Comparison of ENCODE assay signal across 1 cellular context in the genomic region with DNA sequence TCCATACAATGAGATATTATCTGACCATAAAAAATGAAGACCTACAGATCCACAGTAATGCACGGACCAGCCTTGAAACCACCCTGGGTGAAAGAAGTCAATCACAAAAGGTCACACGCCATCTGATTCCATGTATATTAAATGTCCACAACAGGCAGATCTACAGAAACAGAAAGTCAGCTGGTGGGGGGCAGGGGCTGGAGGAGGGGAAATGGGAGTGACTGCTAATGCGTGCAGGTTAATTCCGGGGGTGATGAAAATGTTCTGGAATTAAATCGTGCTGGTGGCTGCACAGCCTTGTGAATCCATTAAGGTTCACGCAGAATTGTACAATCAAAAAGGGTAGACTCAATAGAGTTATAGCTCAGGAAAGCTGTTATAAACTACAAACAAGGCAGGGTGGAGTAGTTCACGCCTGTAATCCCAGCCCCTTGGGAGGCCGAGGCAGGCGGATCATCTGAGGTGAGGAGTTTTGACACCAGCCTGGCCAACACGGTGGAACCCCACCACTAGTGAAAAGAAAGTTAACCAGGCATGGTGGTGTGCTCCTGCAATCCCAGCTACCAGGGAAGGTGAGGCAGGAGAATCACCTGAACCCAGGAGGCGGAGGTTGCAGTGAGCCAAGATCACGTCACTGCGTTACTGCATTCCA.
TF ChIP-seq lines count a peak whose summit lies in the region.

No MANE protein-coding gene starts in this region.

TF ChIP-seq in IMR-90, 13 proteins besides CTCF, POLR2A, EP300 and RAD21:
- TF ChIP-seq, protein P1, sequence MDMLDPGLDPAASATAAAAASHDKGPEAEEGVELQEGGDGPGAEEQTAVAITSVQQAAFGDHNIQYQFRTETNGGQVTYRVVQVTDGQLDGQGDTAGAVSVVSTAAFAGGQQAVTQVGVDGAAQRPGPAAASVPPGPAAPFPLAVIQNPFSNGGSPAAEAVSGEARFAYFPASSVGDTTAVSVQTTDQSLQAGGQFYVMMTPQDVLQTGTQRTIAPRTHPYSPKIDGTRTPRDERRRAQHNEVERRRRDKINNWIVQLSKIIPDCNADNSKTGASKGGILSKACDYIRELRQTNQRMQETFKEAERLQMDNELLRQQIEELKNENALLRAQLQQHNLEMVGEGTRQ (IDR thresholded peaks at IDR 0.05; ENCODE audit: low read depth, low read length), result no peak
- no peak for TF ChIP-seq CEBPB (IDR thresholded peaks at IDR 0.05; ENCODE audit: low read depth, low read length)
- TF ChIP-seq, protein P2, sequence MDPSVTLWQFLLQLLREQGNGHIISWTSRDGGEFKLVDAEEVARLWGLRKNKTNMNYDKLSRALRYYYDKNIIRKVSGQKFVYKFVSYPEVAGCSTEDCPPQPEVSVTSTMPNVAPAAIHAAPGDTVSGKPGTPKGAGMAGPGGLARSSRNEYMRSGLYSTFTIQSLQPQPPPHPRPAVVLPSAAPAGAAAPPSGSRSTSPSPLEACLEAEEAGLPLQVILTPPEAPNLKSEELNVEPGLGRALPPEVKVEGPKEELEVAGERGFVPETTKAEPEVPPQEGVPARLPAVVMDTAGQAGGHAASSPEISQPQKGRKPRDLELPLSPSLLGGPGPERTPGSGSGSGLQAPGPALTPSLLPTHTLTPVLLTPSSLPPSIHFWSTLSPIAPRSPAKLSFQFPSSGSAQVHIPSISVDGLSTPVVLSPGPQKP (IDR thresholded peaks at IDR 0.05; ENCODE audit: borderline replicate concordance, low read depth, low read length), result no peak
- TF ChIP-seq SMC3 (IDR thresholded peaks at IDR 0.05; ENCODE audit: low read depth, low read length), result no peak
- TF ChIP-seq NFE2L2 (IDR thresholded peaks at IDR 0.05; ENCODE audit: low read depth, low read length), result no peak
- TF ChIP-seq FOS (IDR thresholded peaks at IDR 0.05; ENCODE audit: low read depth, low read length), result no peak
- no peak for TF ChIP-seq RFX5 (IDR thresholded peaks at IDR 0.05; ENCODE audit: low read depth, low read length)
- TF ChIP-seq MXI1 (IDR thresholded peaks at IDR 0.05; ENCODE audit: borderline replicate concordance, low read depth, low read length), result no peak
- TF ChIP-seq RCOR1 (IDR thresholded peaks at IDR 0.05; ENCODE audit: insufficient replicate concordance, low read length), result no peak
- TF ChIP-seq CHD1 (IDR thresholded peaks at IDR 0.05; ENCODE audit: low read depth, low read length), result no peak
- TF ChIP-seq BHLHE40 (IDR thresholded peaks at IDR 0.05; ENCODE audit: low read depth, low read length), result no peak
